ENCODE assay signal across 14 cellular contexts in the genomic region with DNA sequence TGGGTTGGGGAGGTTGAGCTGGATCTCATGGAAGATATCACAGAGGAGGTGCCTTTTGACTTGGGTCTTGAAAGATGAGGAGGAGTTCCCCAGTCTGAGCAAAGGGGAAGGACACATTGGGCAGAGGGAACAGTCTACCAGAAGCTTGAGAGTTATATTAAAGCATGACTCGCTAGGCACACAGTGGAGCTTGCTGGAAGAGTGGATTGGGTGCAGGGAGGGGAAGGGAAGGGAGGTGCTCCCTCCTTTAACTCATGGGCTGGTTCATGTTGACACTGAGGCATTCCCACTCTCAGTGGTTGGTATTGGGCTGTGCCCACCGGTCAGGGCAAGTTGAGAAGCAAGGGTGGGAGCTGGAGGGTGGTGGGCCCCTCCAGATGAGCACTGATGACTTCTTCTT. TPM values are rescaled to one million over a fixed set of nuclear protein-coding genes. Genes with fewer than 3 reads are reported as not detected.
"Had no signal": no experiment of that assay in that cellular context is flagged by ENCODE, and none has a peak within 500 bp of the region (broad histone marks: within the 10 kb centered on the region; RNA-seq: fewer than 3 reads in every experiment).

No MANE protein-coding gene starts in this region.

- H3K27ac Mint-ChIP-seq: activated CD4-positive, alpha-beta T cell treated with anti-CD3 and anti-CD28 coated beads for 36 hours; activated naive CD4-positive, alpha-beta T cell treated with anti-CD3 and anti-CD28 coated beads, Interleukin-2, amount 50 U/mL, for 24 hours; naive B cell; stimulated activated naive B cell treated with anti-CD40 and anti-IgM and Interleukin-4, amounts not matched to agents 10 μg/mL and 1 μg/mL and 100 μg/mL, for 72 hours; WTC11 had no signal

- H3K9me3 Mint-ChIP-seq: activated naive CD4-positive, alpha-beta T cell treated with anti-CD3 and anti-CD28 coated beads, Interleukin-2, amount 50 U/mL, for 24 hours; stimulated activated naive B cell treated with anti-CD40 and anti-IgM and Interleukin-4, amounts not matched to agents 10 μg/mL and 1 μg/mL and 100 μg/mL, for 72 hours; WTC11 had no signal

- H3K27me3 ChIP-seq: ascending aorta, breast epithelium, ovary had no signal

- H3K27ac ChIP-seq: ascending aorta, breast epithelium, ovary had no signal

- H3K4me1 Mint-ChIP-seq: activated naive CD4-positive, alpha-beta T cell treated with anti-CD3 and anti-CD28 coated beads, Interleukin-2, amount 50 U/mL, for 24 hours had no signal

- H3K4me3 ChIP-seq: ascending aorta, breast epithelium, ovary had no signal

- H3K36me3 Mint-ChIP-seq: activated naive CD4-positive, alpha-beta T cell treated with anti-CD3 and anti-CD28 coated beads, Interleukin-2, amount 50 U/mL, for 24 hours; naive B cell; stimulated activated naive B cell treated with anti-CD40 and anti-IgM and Interleukin-4, amounts not matched to agents 10 μg/mL and 1 μg/mL and 100 μg/mL, for 72 hours had no signal

- DNase-seq: activated CD4-positive, alpha-beta T cell treated with anti-CD3 and anti-CD28 coated beads for 36 hours; activated CD4-positive, alpha-beta T cell treated with anti-CD3 and anti-CD28 coated beads, Interleukin-2, amount 50 U/mL, for 48 hours; activated gamma-delta T cell; cortex of kidney; effector memory CD4-positive, alpha-beta T cell; glutamatergic neuron; hippocampal formation; naive B cell; ovary; stimulated activated naive B cell treated with anti-CD40 and anti-IgM and Interleukin-4, amounts not matched to agents 10 μg/mL and 1 μg/mL and 100 μg/mL, for 72 hours had no signal

- H3K4me3 Mint-ChIP-seq: activated CD4-positive, alpha-beta T cell treated with anti-CD3 and anti-CD28 coated beads for 36 hours; activated naive CD4-positive, alpha-beta T cell treated with anti-CD3 and anti-CD28 coated beads, Interleukin-2, amount 50 U/mL, for 24 hours; naive B cell; stimulated activated naive B cell treated with anti-CD40 and anti-IgM and Interleukin-4, amounts not matched to agents 10 μg/mL and 1 μg/mL and 100 μg/mL, for 72 hours; WTC11 had no signal

RNA-seq across cellular contexts. Expression of a gene that starts 57.8 kb away (rescaled TPM):
- polyA plus RNA-seq: ovary had no signal
